ENCODE assay signal across 18 cellular contexts in genomic region chr2:98539056-98539735, GRCh38.
A peak's percentile ranks its signal among the peaks of the same experiment; 100 is the strongest.
DNase-seq lines count a peak whose midpoint lies in the region; ATAC-seq and TF ChIP-seq lines count a peak whose summit lies in the region.
"Had no signal": no experiment of that assay in that cellular context is flagged by ENCODE, and none has a peak within 500 bp of the region (broad histone marks: within the 10 kb centered on the region; RNA-seq: fewer than 3 reads in every experiment).

No MANE protein-coding gene starts in this region.

- H3K4me1 ChIP-seq in osteoblast (ENCODE audit: insufficient read depth, low read length) = peaks cover 8% of the 10 kb centered on the region
- H3K4me1 ChIP-seq: A549, HAP-1 had no signal

- H3K9me3 ChIP-seq in osteoblast (ENCODE audit: low read depth, low read length) = no peaks in the 10 kb centered on the region
- H3K9me3 ChIP-seq: A549, HAP-1, SJCRH30 had no signal

- H3K79me2 ChIP-seq in osteoblast (ENCODE audit: insufficient read depth, low read length) = no peaks in the 10 kb centered on the region

- intact Hi-C loops in activated CD4-positive, alpha-beta memory T cell treated with anti-CD3 and anti-CD28 coated beads for 36 hours (cut with micrococcal nuclease) = no loop called here

- H3K27me3 ChIP-seq in osteoblast (ENCODE audit: insufficient read depth, low read length) = no peaks in the 10 kb centered on the region
- H3K27me3 ChIP-seq: SJCRH30 had no signal

- H3K27ac Mint-ChIP-seq in activated CD4-positive, alpha-beta memory T cell treated with anti-CD3 and anti-CD28 coated beads for 36 hours = peak overlapping the region; percentile 59
- H3K27ac Mint-ChIP-seq in activated CD4-positive, alpha-beta memory T cell treated with anti-CD3 and anti-CD28 coated beads, Interleukin-2, amount 10 ng/mL, durations not matched to agents 7 days and 5 days = no peak overlapping the region
- peak overlapping the region; percentile 24 for H3K27ac Mint-ChIP-seq in central memory CD8-positive, alpha-beta T cell (ENCODE audit: low read depth)

- DNase-seq in activated CD4-positive, alpha-beta memory T cell treated with anti-CD3 and anti-CD28 coated beads for 36 hours = peak; percentile 43
- DNase-seq in activated CD4-positive, alpha-beta memory T cell treated with anti-CD3 and anti-CD28 coated beads, Interleukin-2, amount 10 ng/mL, durations not matched to agents 7 days and 5 days = no peak
- DNase-seq in G401 (ENCODE audit: low spot score) = peak; percentile 95
- DNase-seq in central memory CD8-positive, alpha-beta T cell (ENCODE audit: low spot score in 2 of 2) = no peak
- DNase-seq in osteoblast (ENCODE audit: insufficient read length, low spot score, missing footprints) = no peak
- no peak for DNase-seq in midbrain (lab: John Stamatoyannopoulos, UW)
- DNase-seq: DMS79, Karpas-422, MM.1S, NCI-H1092 treated with DMSO at 0.1 percent for 48 hours, NCI-H774, SJCRH30 had no signal

- H3K27me3 Mint-ChIP-seq in activated CD4-positive, alpha-beta memory T cell treated with anti-CD3 and anti-CD28 coated beads for 36 hours = no peaks in the 10 kb centered on the region
- no peaks in the 10 kb centered on the region for H3K27me3 Mint-ChIP-seq in activated CD4-positive, alpha-beta memory T cell treated with anti-CD3 and anti-CD28 coated beads, Interleukin-2, amount 10 ng/mL, durations not matched to agents 7 days and 5 days
- no peaks in the 10 kb centered on the region for H3K27me3 Mint-ChIP-seq in central memory CD8-positive, alpha-beta T cell

- CTCF ChIA-PET in activated CD4-positive, alpha-beta memory T cell treated with anti-CD3 and anti-CD28 coated beads for 36 hours (lab: Charles Lee) = interaction anchor here (1.4 kb wide), 1 partner anchor 75 kb away, joined by 3 read pairs; no protein-coding TSS in a partner anchor
- CTCF ChIA-PET in activated CD4-positive, alpha-beta memory T cell treated with anti-CD3 and anti-CD28 coated beads, Interleukin-2, amount 10 ng/mL, durations not matched to agents 7 days and 5 days (lab: Charles Lee) = no interaction called here

- in situ Hi-C loops in G401 (cut with HindIII; ENCODE audit: low sequenced_read_pairs) = no loop called here

- no peaks in the 10 kb centered on the region for H3K9me3 Mint-ChIP-seq in activated CD4-positive, alpha-beta memory T cell treated with anti-CD3 and anti-CD28 coated beads for 36 hours
- no peaks in the 10 kb centered on the region for H3K9me3 Mint-ChIP-seq in activated CD4-positive, alpha-beta memory T cell treated with anti-CD3 and anti-CD28 coated beads, Interleukin-2, amount 10 ng/mL, durations not matched to agents 7 days and 5 days
- H3K9me3 Mint-ChIP-seq in central memory CD8-positive, alpha-beta T cell = no peaks in the 10 kb centered on the region

- peaks cover 14% of the 10 kb centered on the region for H3K36me3 ChIP-seq in osteoblast (ENCODE audit: insufficient read depth, low read length)
- H3K36me3 ChIP-seq: SJCRH30 had no signal

- no peak for ATAC-seq in central memory CD8-positive, alpha-beta T cell (replicated peaks; ENCODE audit: extremely low read depth, poor library complexity, severe bottlenecking)
- ATAC-seq in GM21447 (IDR thresholded peaks at IDR 0.05; ENCODE audit: unreplicated experiment) (no peak), GM21515 (IDR thresholded peaks at IDR 0.05; ENCODE audit: unreplicated experiment) (no peak)
- ATAC-seq: A549 had no signal

- H4K20me1 ChIP-seq in osteoblast (ENCODE audit: insufficient read depth, low read length) = no peaks in the 10 kb centered on the region

- peaks cover 32% of the 10 kb centered on the region for H3K36me3 Mint-ChIP-seq in activated CD4-positive, alpha-beta memory T cell treated with anti-CD3 and anti-CD28 coated beads for 36 hours
- peaks cover 77% of the 10 kb centered on the region for H3K36me3 Mint-ChIP-seq in activated CD4-positive, alpha-beta memory T cell treated with anti-CD3 and anti-CD28 coated beads, Interleukin-2, amount 10 ng/mL, durations not matched to agents 7 days and 5 days (ENCODE audit: low read depth)
- H3K36me3 Mint-ChIP-seq in central memory CD8-positive, alpha-beta T cell (ENCODE audit: insufficient read depth) = peaks cover 65% of the 10 kb centered on the region

- POLR2A ChIA-PET in activated CD4-positive, alpha-beta memory T cell treated with anti-CD3 and anti-CD28 coated beads for 36 hours (lab: Charles Lee) = no interaction called here
- POLR2A ChIA-PET in activated CD4-positive, alpha-beta memory T cell treated with anti-CD3 and anti-CD28 coated beads, Interleukin-2, amount 10 ng/mL, durations not matched to agents 7 days and 5 days (lab: Charles Lee) = no interaction called here

- no peak overlapping the region for H3K4me2 ChIP-seq in osteoblast (ENCODE audit: insufficient read depth, low read length)
- H3K4me2 ChIP-seq: A549 had no signal

- no peak overlapping the region for H2AFZ ChIP-seq in osteoblast (ENCODE audit: low read length)

- peaks cover 26% of the 10 kb centered on the region for H3K4me1 Mint-ChIP-seq in activated CD4-positive, alpha-beta memory T cell treated with anti-CD3 and anti-CD28 coated beads for 36 hours (ENCODE audit: low read depth)
- peaks cover 8% of the 10 kb centered on the region for H3K4me1 Mint-ChIP-seq in activated CD4-positive, alpha-beta memory T cell treated with anti-CD3 and anti-CD28 coated beads, Interleukin-2, amount 10 ng/mL, durations not matched to agents 7 days and 5 days
- peaks cover 22% of the 10 kb centered on the region for H3K4me1 Mint-ChIP-seq in central memory CD8-positive, alpha-beta T cell

- TF ChIP-seq CTCF in osteoblast (IDR thresholded peaks at IDR 0.05; ENCODE audit: extremely low read depth, low read depth, low read length) = no peak

- H3K27ac ChIP-seq in osteoblast (ENCODE audit: low read depth, low read length) = peak overlapping the region; percentile 54
- H3K27ac ChIP-seq: A549, C4-2B, RWPE1, SJCRH30 had no signal

- no peak overlapping the region for H3K4me3 ChIP-seq in osteoblast (ENCODE audit: insufficient read depth, low read length)
- H3K4me3 ChIP-seq: A549, HAP-1, SJCRH30 had no signal

- H3K4me3 Mint-ChIP-seq in activated CD4-positive, alpha-beta memory T cell treated with anti-CD3 and anti-CD28 coated beads for 36 hours = no peak overlapping the region
- no peak overlapping the region for H3K4me3 Mint-ChIP-seq in activated CD4-positive, alpha-beta memory T cell treated with anti-CD3 and anti-CD28 coated beads, Interleukin-2, amount 10 ng/mL, durations not matched to agents 7 days and 5 days
- H3K4me3 Mint-ChIP-seq in central memory CD8-positive, alpha-beta T cell = no peak overlapping the region

Comparison
In these comparisons a context has a peak if more than half of its experiments do, and no peak if none do; other contexts are left out.
1. DNase-seq: peak in activated CD4-positive, alpha-beta memory T cell treated with anti-CD3 and anti-CD28 coated beads for 36 hours (single experiment) and G401 (single experiment); none in activated CD4-positive, alpha-beta memory T cell treated with anti-CD3 and anti-CD28 coated beads, Interleukin-2, amount 10 ng/mL, durations not matched to agents 7 days and 5 days (single experiment), central memory CD8-positive, alpha-beta T cell (0 of 2), osteoblast (single experiment) and midbrain (single experiment).